ENCODE assay signal across 1 cellular context in genomic region chr7:74338366-74339108, GRCh38.
TF ChIP-seq lines count a peak whose summit lies in the region.

No MANE protein-coding gene starts in this region.

TF ChIP-seq in IMR-90, 13 proteins besides CTCF, POLR2A, EP300 and RAD21:
- TF ChIP-seq MAFK (IDR thresholded peaks at IDR 0.05; ENCODE audit: low read depth, low read length): no peak
- TF ChIP-seq ELK1 (IDR thresholded peaks at IDR 0.05; ENCODE audit: borderline replicate concordance, low read depth, low read length): no peak
- no peak for TF ChIP-seq BHLHE40 (IDR thresholded peaks at IDR 0.05; ENCODE audit: low read depth, low read length)
- TF ChIP-seq RCOR1 (IDR thresholded peaks at IDR 0.05; ENCODE audit: insufficient replicate concordance, low read length): no peak
- no peak for TF ChIP-seq MXI1 (IDR thresholded peaks at IDR 0.05; ENCODE audit: borderline replicate concordance, low read depth, low read length)
- no peak for TF ChIP-seq RFX5 (IDR thresholded peaks at IDR 0.05; ENCODE audit: low read depth, low read length)
- TF ChIP-seq NFE2L2 (IDR thresholded peaks at IDR 0.05; ENCODE audit: low read depth, low read length): no peak
- TF ChIP-seq CEBPB (IDR thresholded peaks at IDR 0.05; ENCODE audit: low read depth, low read length): no peak
- no peak for TF ChIP-seq FOS (IDR thresholded peaks at IDR 0.05; ENCODE audit: low read depth, low read length)
- TF ChIP-seq USF2 (IDR thresholded peaks at IDR 0.05; ENCODE audit: low read depth, low read length): no peak
- no peak for TF ChIP-seq CHD1 (IDR thresholded peaks at IDR 0.05; ENCODE audit: low read depth, low read length)
- TF ChIP-seq SMC3 (IDR thresholded peaks at IDR 0.05; ENCODE audit: low read depth, low read length): no peak
- TF ChIP-seq MAZ (IDR thresholded peaks at IDR 0.05; ENCODE audit: borderline replicate concordance, low read depth, low read length): no peak
TF ChIP-seq in IMR-90: peak in this region for 0.
